In the genomic region with DNA sequence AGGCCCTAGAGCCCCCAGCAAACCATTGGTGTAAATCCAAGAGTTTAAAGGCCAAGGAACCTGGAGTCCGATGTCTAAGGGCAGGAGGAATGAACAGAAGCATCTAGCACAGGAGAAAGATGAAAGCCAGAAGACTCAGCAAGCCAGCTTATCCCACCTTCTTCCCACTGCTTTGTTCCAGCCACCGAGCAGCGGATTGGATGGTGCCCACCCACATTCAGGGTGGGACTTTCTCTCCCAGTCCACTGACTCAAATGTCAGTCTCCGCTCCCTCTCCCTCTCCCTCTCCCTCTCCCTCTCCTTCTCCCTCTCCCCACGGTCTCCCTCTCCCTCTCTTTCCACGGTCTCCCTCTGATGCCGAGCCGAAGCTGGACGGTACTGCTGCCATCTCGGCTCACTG, we compare ENCODE assay signal across 13 cellular contexts. TPM values are rescaled to one million over a fixed set of nuclear protein-coding genes. Genes with fewer than 3 reads are reported as not detected.
"Had no signal": no experiment of that assay in that cellular context is flagged by ENCODE, and none has a peak within 500 bp of the region (broad histone marks: within the 10 kb centered on the region; RNA-seq: fewer than 3 reads in every experiment).

No MANE protein-coding gene starts in this region.

RNA-seq across cellular contexts. Expression of a gene that starts 29.0 kb away (rescaled TPM):
- total RNA-seq: subcutaneous adipose tissue, suprapubic skin, thoracic aorta, tibial nerve, upper lobe of left lung, upper lobe of right lung, ureter, uterus had no signal

RNA-seq across cellular contexts. Expression of a gene that starts 49.8 kb away (rescaled TPM):
- total RNA-seq: subcutaneous adipose tissue, temporal lobe had no signal

RNA-seq across cellular contexts. Expression of a gene that starts 54.5 kb away (rescaled TPM):
- total RNA-seq: subcutaneous adipose tissue, suprapubic skin, temporal lobe, testis, thoracic aorta, thyroid gland, tibial nerve, upper lobe of left lung, upper lobe of right lung, ureter, urinary bladder, uterus, vagina had no signal
- polyA plus RNA-seq: urinary bladder had no signal
